9 cellular contexts compared by ENCODE assay signal in genomic region chr18:62751341-62751821, GRCh38. TPM values are rescaled to one million over a fixed set of nuclear protein-coding genes. Genes with fewer than 3 reads are reported as not detected.
DNase-seq lines count a peak whose midpoint lies in the region; ATAC-seq and TF ChIP-seq lines count a peak whose summit lies in the region.
"Had no signal": no experiment of that assay in that cellular context is flagged by ENCODE, and none has a peak within 500 bp of the region (broad histone marks: within the 10 kb centered on the region; RNA-seq: fewer than 3 reads in every experiment).

No MANE protein-coding gene starts in this region.

- peak; percentile 28; the same call in 1 of the 3 replicates for ATAC-seq in SK-N-SH treated with all-trans-retinoic acid at 6 μM for 48 hours
- ATAC-seq in HG02973 (IDR thresholded peaks at IDR 0.05; ENCODE audit: unreplicated experiment): no peak
- ATAC-seq in activated T-helper 17 cell treated with anti-CD3 and anti-CD28 coated beads, Interleukin-2, amount 50 U/mL, for 72 hours (replicated peaks): no peak

- no peaks in the 10 kb centered on the region for H3K27me3 Mint-ChIP-seq in activated T-helper 17 cell treated with anti-CD3 and anti-CD28 coated beads, Interleukin-2, amount 50 U/mL, for 72 hours

- peaks cover 10% of the 10 kb centered on the region for H3K4me1 ChIP-seq in osteoblast (ENCODE audit: insufficient read depth, low read length)

- no peak overlapping the region for H3K27ac Mint-ChIP-seq in activated T-helper 17 cell treated with anti-CD3 and anti-CD28 coated beads, Interleukin-2, amount 50 U/mL, for 72 hours

- peak overlapping the region; percentile 6 for H3K4me3 ChIP-seq in osteoblast (ENCODE audit: insufficient read depth, low read length)

- no peaks in the 10 kb centered on the region for H3K36me3 Mint-ChIP-seq in activated T-helper 17 cell treated with anti-CD3 and anti-CD28 coated beads, Interleukin-2, amount 50 U/mL, for 72 hours (ENCODE audit: low read depth)

- H3K79me2 ChIP-seq in osteoblast (ENCODE audit: insufficient read depth, low read length): peaks cover 8% of the 10 kb centered on the region

- no peak overlapping the region for H3K27ac ChIP-seq in osteoblast (ENCODE audit: low read depth, low read length)
- H3K27ac ChIP-seq: epithelial cell of prostate had no signal

- DNase-seq in GM03348 (ENCODE audit: low spot score): peak; percentile 9
- DNase-seq in hepatic stellate cell (ENCODE audit: low spot score): peak; percentile 12
- no peak for DNase-seq in osteoblast (ENCODE audit: insufficient read length, low spot score, missing footprints)
- no peak for DNase-seq in stimulated activated CD4-positive, alpha-beta T cell treated with anti-CD3 and anti-CD28 coated beads, Interleukin-1b, Interleukin-23, amount 100 ng/mL, for 48 hours
- no peak for DNase-seq in HK-2 (ENCODE audit: unreplicated experiment)

- H3K9me3 Mint-ChIP-seq in activated T-helper 17 cell treated with anti-CD3 and anti-CD28 coated beads, Interleukin-2, amount 50 U/mL, for 72 hours: no peaks in the 10 kb centered on the region

- H3K4me3 Mint-ChIP-seq in activated T-helper 17 cell treated with anti-CD3 and anti-CD28 coated beads, Interleukin-2, amount 50 U/mL, for 72 hours: no peak overlapping the region

- peaks cover 16% of the 10 kb centered on the region for H3K4me1 Mint-ChIP-seq in activated T-helper 17 cell treated with anti-CD3 and anti-CD28 coated beads, Interleukin-2, amount 50 U/mL, for 72 hours

- no peaks in the 10 kb centered on the region for H3K36me3 ChIP-seq in osteoblast (ENCODE audit: insufficient read depth, low read length)

- H3K4me2 ChIP-seq in osteoblast (ENCODE audit: insufficient read depth, low read length): peak overlapping the region; percentile 25

- no peaks in the 10 kb centered on the region for H4K20me1 ChIP-seq in osteoblast (ENCODE audit: insufficient read depth, low read length)

- peak overlapping the region; percentile 60 for H2AFZ ChIP-seq in osteoblast (ENCODE audit: low read length)

- H3K27me3 ChIP-seq in osteoblast (ENCODE audit: insufficient read depth, low read length): no peaks in the 10 kb centered on the region

- TF ChIP-seq CTCF in osteoblast (IDR thresholded peaks at IDR 0.05; ENCODE audit: extremely low read depth, low read depth, low read length): no peak

- no peaks in the 10 kb centered on the region for H3K9me3 ChIP-seq in osteoblast (ENCODE audit: low read depth, low read length)

TF ChIP-seq in SK-N-SH treated with all-trans-retinoic acid at 6 μM for 48 hours, 23 proteins besides CTCF, POLR2A, EP300 and RAD21:
- TF ChIP-seq ZFP30 (CRISPR knock-in tag; IDR thresholded peaks at IDR 0.05) (no peak), SNAI2 (CRISPR knock-in tag; IDR thresholded peaks at IDR 0.05) (no peak), CSDC2 (CRISPR knock-in tag; IDR thresholded peaks at IDR 0.05) (no peak), TCF4 (CRISPR knock-in tag; IDR thresholded peaks at IDR 0.05; ENCODE audit: borderline replicate concordance) (no peak), ISL1 (CRISPR knock-in tag; IDR thresholded peaks at IDR 0.05) (no peak), ZNF8 (CRISPR knock-in tag; IDR thresholded peaks at IDR 0.05) (no peak), ZFP3 (CRISPR knock-in tag; IDR thresholded peaks at IDR 0.05) (no peak)
- TF ChIP-seq, protein P1, sequence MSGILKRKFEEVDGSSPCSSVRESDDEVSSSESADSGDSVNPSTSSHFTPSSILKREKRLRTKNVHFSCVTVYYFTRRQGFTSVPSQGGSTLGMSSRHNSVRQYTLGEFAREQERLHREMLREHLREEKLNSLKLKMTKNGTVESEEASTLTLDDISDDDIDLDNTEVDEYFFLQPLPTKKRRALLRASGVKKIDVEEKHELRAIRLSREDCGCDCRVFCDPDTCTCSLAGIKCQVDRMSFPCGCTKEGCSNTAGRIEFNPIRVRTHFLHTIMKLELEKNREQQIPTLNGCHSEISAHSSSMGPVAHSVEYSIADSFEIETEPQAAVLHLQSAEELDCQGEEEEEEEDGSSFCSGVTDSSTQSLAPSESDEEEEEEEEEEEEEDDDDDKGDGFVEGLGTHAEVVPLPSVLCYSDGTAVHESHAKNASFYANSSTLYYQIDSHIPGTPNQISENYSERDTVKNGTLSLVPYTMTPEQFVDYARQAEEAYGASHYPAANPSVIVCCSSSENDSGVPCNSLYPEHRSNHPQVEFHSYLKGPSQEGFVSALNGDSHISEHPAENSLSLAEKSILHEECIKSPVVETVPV (CRISPR knock-in tag; IDR thresholded peaks at IDR 0.05): no peak
- TF ChIP-seq, protein P2, sequence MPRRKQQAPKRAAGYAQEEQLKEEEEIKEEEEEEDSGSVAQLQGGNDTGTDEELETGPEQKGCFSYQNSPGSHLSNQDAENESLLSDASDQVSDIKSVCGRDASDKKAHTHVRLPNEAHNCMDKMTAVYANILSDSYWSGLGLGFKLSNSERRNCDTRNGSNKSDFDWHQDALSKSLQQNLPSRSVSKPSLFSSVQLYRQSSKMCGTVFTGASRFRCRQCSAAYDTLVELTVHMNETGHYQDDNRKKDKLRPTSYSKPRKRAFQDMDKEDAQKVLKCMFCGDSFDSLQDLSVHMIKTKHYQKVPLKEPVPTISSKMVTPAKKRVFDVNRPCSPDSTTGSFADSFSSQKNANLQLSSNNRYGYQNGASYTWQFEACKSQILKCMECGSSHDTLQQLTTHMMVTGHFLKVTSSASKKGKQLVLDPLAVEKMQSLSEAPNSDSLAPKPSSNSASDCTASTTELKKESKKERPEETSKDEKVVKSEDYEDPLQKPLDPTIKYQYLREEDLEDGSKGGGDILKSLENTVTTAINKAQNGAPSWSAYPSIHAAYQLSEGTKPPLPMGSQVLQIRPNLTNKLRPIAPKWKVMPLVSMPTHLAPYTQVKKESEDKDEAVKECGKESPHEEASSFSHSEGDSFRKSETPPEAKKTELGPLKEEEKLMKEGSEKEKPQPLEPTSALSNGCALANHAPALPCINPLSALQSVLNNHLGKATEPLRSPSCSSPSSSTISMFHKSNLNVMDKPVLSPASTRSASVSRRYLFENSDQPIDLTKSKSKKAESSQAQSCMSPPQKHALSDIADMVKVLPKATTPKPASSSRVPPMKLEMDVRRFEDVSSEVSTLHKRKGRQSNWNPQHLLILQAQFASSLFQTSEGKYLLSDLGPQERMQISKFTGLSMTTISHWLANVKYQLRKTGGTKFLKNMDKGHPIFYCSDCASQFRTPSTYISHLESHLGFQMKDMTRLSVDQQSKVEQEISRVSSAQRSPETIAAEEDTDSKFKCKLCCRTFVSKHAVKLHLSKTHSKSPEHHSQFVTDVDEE (CRISPR knock-in tag; IDR thresholded peaks at IDR 0.05): no peak
TF ChIP-seq in SK-N-SH treated with all-trans-retinoic acid at 6 μM for 48 hours: peak in this region for 0.

RNA-seq across cellular contexts. Expression of gene PHLPP1, which starts 36.0 kb away (rescaled TPM):
- total RNA-seq in osteoblast: 5.6 and 6.9 TPM in 2 replicates
- 10 to 100 TPM; 12.1 to 13.7 TPM for total RNA-seq in activated T-helper 17 cell treated with anti-CD3 and anti-CD28 coated beads, Interleukin-2, amount 50 U/mL, for 72 hours

Comparison
In these comparisons a context has a peak if more than half of its experiments do, and no peak if none do; other contexts are left out.
1. DNase-seq: peak in GM03348 (single experiment) and hepatic stellate cell (single experiment); none in osteoblast (single experiment), stimulated activated CD4-positive, alpha-beta T cell treated with anti-CD3 and anti-CD28 coated beads, Interleukin-1b, Interleukin-23, amount 100 ng/mL, for 48 hours (single experiment) and HK-2 (single experiment).